Comparison of ENCODE assay signal across 1 cellular context in genomic region chr9:109641079-109641659, GRCh38.
TF ChIP-seq lines count a peak whose summit lies in the region.

No MANE protein-coding gene starts in this region.

TF ChIP-seq in H1, 55 proteins besides CTCF, POLR2A, EP300 and RAD21 (continued from another document):
- TF ChIP-seq, protein P1, sequence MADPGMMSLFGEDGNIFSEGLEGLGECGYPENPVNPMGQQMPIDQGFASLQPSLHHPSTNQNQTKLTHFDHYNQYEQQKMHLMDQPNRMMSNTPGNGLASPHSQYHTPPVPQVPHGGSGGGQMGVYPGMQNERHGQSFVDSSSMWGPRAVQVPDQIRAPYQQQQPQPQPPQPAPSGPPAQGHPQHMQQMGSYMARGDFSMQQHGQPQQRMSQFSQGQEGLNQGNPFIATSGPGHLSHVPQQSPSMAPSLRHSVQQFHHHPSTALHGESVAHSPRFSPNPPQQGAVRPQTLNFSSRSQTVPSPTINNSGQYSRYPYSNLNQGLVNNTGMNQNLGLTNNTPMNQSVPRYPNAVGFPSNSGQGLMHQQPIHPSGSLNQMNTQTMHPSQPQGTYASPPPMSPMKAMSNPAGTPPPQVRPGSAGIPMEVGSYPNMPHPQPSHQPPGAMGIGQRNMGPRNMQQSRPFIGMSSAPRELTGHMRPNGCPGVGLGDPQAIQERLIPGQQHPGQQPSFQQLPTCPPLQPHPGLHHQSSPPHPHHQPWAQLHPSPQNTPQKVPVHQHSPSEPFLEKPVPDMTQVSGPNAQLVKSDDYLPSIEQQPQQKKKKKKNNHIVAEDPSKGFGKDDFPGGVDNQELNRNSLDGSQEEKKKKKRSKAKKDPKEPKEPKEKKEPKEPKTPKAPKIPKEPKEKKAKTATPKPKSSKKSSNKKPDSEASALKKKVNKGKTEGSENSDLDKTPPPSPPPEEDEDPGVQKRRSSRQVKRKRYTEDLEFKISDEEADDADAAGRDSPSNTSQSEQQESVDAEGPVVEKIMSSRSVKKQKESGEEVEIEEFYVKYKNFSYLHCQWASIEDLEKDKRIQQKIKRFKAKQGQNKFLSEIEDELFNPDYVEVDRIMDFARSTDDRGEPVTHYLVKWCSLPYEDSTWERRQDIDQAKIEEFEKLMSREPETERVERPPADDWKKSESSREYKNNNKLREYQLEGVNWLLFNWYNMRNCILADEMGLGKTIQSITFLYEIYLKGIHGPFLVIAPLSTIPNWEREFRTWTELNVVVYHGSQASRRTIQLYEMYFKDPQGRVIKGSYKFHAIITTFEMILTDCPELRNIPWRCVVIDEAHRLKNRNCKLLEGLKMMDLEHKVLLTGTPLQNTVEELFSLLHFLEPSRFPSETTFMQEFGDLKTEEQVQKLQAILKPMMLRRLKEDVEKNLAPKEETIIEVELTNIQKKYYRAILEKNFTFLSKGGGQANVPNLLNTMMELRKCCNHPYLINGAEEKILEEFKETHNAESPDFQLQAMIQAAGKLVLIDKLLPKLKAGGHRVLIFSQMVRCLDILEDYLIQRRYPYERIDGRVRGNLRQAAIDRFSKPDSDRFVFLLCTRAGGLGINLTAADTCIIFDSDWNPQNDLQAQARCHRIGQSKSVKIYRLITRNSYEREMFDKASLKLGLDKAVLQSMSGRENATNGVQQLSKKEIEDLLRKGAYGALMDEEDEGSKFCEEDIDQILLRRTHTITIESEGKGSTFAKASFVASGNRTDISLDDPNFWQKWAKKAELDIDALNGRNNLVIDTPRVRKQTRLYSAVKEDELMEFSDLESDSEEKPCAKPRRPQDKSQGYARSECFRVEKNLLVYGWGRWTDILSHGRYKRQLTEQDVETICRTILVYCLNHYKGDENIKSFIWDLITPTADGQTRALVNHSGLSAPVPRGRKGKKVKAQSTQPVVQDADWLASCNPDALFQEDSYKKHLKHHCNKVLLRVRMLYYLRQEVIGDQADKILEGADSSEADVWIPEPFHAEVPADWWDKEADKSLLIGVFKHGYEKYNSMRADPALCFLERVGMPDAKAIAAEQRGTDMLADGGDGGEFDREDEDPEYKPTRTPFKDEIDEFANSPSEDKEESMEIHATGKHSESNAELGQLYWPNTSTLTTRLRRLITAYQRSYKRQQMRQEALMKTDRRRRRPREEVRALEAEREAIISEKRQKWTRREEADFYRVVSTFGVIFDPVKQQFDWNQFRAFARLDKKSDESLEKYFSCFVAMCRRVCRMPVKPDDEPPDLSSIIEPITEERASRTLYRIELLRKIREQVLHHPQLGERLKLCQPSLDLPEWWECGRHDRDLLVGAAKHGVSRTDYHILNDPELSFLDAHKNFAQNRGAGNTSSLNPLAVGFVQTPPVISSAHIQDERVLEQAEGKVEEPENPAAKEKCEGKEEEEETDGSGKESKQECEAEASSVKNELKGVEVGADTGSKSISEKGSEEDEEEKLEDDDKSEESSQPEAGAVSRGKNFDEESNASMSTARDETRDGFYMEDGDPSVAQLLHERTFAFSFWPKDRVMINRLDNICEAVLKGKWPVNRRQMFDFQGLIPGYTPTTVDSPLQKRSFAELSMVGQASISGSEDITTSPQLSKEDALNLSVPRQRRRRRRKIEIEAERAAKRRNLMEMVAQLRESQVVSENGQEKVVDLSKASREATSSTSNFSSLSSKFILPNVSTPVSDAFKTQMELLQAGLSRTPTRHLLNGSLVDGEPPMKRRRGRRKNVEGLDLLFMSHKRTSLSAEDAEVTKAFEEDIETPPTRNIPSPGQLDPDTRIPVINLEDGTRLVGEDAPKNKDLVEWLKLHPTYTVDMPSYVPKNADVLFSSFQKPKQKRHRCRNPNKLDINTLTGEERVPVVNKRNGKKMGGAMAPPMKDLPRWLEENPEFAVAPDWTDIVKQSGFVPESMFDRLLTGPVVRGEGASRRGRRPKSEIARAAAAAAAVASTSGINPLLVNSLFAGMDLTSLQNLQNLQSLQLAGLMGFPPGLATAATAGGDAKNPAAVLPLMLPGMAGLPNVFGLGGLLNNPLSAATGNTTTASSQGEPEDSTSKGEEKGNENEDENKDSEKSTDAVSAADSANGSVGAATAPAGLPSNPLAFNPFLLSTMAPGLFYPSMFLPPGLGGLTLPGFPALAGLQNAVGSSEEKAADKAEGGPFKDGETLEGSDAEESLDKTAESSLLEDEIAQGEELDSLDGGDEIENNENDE (IDR thresholded peaks at IDR 0.05; ENCODE audit: insufficient replicate concordance, low read length), result no peak
